Comparison of ENCODE assay signal across 20 cellular contexts in genomic region chr7:45151967-45152366, GRCh38. TPM values are rescaled to one million over a fixed set of nuclear protein-coding genes. Genes with fewer than 3 reads are reported as not detected.
DNase-seq lines count a peak whose midpoint lies in the region; TF ChIP-seq lines count a peak whose summit lies in the region.
"Had no signal": no experiment of that assay in that cellular context is flagged by ENCODE, and none has a peak within 500 bp of the region (broad histone marks: within the 10 kb centered on the region; RNA-seq: fewer than 3 reads in every experiment).

No MANE protein-coding gene starts in this region.

- peaks cover 0 to 3% (median 1%) of the 10 kb centered on the region in 4 donors for H3K4me1 Mint-ChIP-seq in CD4-positive, alpha-beta memory T cell

- WGBS in sigmoid colon, 2 donors, result 55 to 68% methylated on average over 3 of the region's 3 CpGs
- 59% methylated on average over 3 of the region's 3 CpGs for WGBS in esophagus muscularis mucosa
- WGBS in prostate gland, result 96% methylated on average over 3 of the region's 3 CpGs

- intact Hi-C loops in cardiac septum (cut with DNase I), result no loop called here
- intact Hi-C loops in left ventricle myocardium inferior (cut with micrococcal nuclease), result loop anchor here (5.0 kb wide), 1 partner anchor 115 kb away; no protein-coding TSS in a partner anchor
- intact Hi-C loops in sigmoid colon (cut with DNase I), result no loop called here
- intact Hi-C loops in esophagus muscularis mucosa (cut with DNase I), result loop anchor here (10.0 kb wide), 1 partner anchor 703 kb away; no protein-coding TSS in a partner anchor
- intact Hi-C loops in CD4-positive, alpha-beta memory T cell (cut with micrococcal nuclease), result no loop called here
- intact Hi-C loops in prostate gland (cut with DNase I), result loop anchor here (10.0 kb wide), 1 partner anchor 703 kb away; no protein-coding TSS in a partner anchor

- H3K36me3 Mint-ChIP-seq in CD4-positive, alpha-beta memory T cell, result no peaks in the 10 kb centered on the region

- TF ChIP-seq POLR2A in sigmoid colon (IDR thresholded peaks at IDR 0.05) (no peak), esophagus muscularis mucosa (IDR thresholded peaks at IDR 0.05; ENCODE audit: low read depth) (no peak), prostate gland (IDR thresholded peaks at IDR 0.05) (no peak)

- no peaks in the 10 kb centered on the region for H3K36me3 ChIP-seq in left ventricle myocardium inferior
- H3K36me3 ChIP-seq in WERI-Rb-1, result no peaks in the 10 kb centered on the region
- no peaks in the 10 kb centered on the region for H3K36me3 ChIP-seq in sigmoid colon
- H3K36me3 ChIP-seq in esophagus muscularis mucosa, result no peaks in the 10 kb centered on the region
- no peaks in the 10 kb centered on the region for H3K36me3 ChIP-seq in CD4-positive, alpha-beta memory T cell (ENCODE audit: insufficient read depth, low read length)
- no peaks in the 10 kb centered on the region for H3K36me3 ChIP-seq in prostate gland

- peak overlapping the region in 1 of 7 donors; percentile 29 for H3K27ac Mint-ChIP-seq in CD4-positive, alpha-beta memory T cell

- TF ChIP-seq EP300 in sigmoid colon (IDR thresholded peaks at IDR 0.05) (no peak), esophagus muscularis mucosa (IDR thresholded peaks at IDR 0.05) (no peak)

- peaks cover 7% of the 10 kb centered on the region for H3K4me1 ChIP-seq in left ventricle myocardium inferior
- no peaks in the 10 kb centered on the region for H3K4me1 ChIP-seq in sigmoid colon
- peaks cover 0 to 7% (median 5%) of the 10 kb centered on the region in 4 donors for H3K4me1 ChIP-seq in esophagus muscularis mucosa
- no peaks in the 10 kb centered on the region for H3K4me1 ChIP-seq in CD4-positive, alpha-beta memory T cell (ENCODE audit: insufficient read depth, low read length)
- H3K4me1 ChIP-seq in prostate gland (replicated peaks), result no peaks in the 10 kb centered on the region
- H3K4me1 ChIP-seq: Caco-2 had no signal

- peaks cover 10 to 32% of the 10 kb centered on the region in 2 donors for H3K27me3 Mint-ChIP-seq in CD4-positive, alpha-beta memory T cell

- POLR2A ChIA-PET in CD4-positive, alpha-beta memory T cell (lab: Charles Lee; ENCODE audit: partially characterized antibody), result interaction anchor here (0.7 kb wide), 1 partner anchor 109 kb away, joined by 3 read pairs; no protein-coding TSS in a partner anchor

- no peak overlapping the region for H3K4me3 Mint-ChIP-seq in CD4-positive, alpha-beta memory T cell

- no peak overlapping the region for H3K27ac ChIP-seq in left ventricle myocardium inferior (replicated peaks)
- H3K27ac ChIP-seq in WERI-Rb-1, result peak overlapping the region; percentile 68
- no peak overlapping the region for H3K27ac ChIP-seq in sigmoid colon
- H3K27ac ChIP-seq in esophagus muscularis mucosa (replicated peaks in 1 of 4), result no peak overlapping the region
- H3K27ac ChIP-seq in CD4-positive, alpha-beta memory T cell (ENCODE audit: low read depth, low read length), result no peak overlapping the region
- no peak overlapping the region for H3K27ac ChIP-seq in prostate gland
- H3K27ac ChIP-seq: 22Rv1, A549 had no signal

- CTCF ChIA-PET in CD4-positive, alpha-beta memory T cell (lab: Charles Lee; ENCODE audit: partially characterized antibody), result interaction anchor here (2.9 kb wide), 1 partner anchor 108 kb away, joined by 18 read pairs; no protein-coding TSS in a partner anchor

- TF ChIP-seq CTCF in left ventricle myocardium inferior (IDR thresholded peaks at IDR 0.05; ENCODE audit: borderline replicate concordance), result no peak
- TF ChIP-seq CTCF in WERI-Rb-1 (IDR thresholded peaks at IDR 0.05; ENCODE audit: low read depth, low read length), result no peak
- TF ChIP-seq CTCF in sigmoid colon (IDR thresholded peaks at IDR 0.05), result no peak
- TF ChIP-seq CTCF in esophagus muscularis mucosa (IDR thresholded peaks at IDR 0.05), result no peak
- no peak for TF ChIP-seq CTCF in prostate gland (IDR thresholded peaks at IDR 0.05)

- DNase-seq in cardiac septum (ENCODE audit: low spot score) (peak; percentile 57), left ventricle myocardium inferior (no peak), WERI-Rb-1 (peak; percentile 89), sigmoid colon (peak; percentile 17), esophagus muscularis mucosa (ENCODE audit: extremely low spot score) (no peak), prostate gland (ENCODE audit: low spot score) (no peak)
- DNase-seq in CD4-positive, alpha-beta memory T cell, result no peak
- DNase-seq: AML-193, DMS153, DMS79, GDM1, GOT3, H7, IMR-90 had no signal

- H3K27me3 ChIP-seq in left ventricle myocardium inferior (ENCODE audit: low read depth) (peaks cover 42% of the 10 kb centered on the region), WERI-Rb-1 (ENCODE audit: insufficient read depth, low read depth, severe bottlenecking) (no peaks in the 10 kb centered on the region), sigmoid colon (peaks cover 0 to 24% (median 4%) of the 10 kb centered on the region in 3 donors), esophagus muscularis mucosa (peaks cover 0 to 43% (median 0%) of the 10 kb centered on the region in 4 donors), prostate gland (replicated peaks; ENCODE audit: insufficient read depth) (no peaks in the 10 kb centered on the region)
- peaks cover 5% of the 10 kb centered on the region for H3K27me3 ChIP-seq in CD4-positive, alpha-beta memory T cell (ENCODE audit: insufficient read depth, low read length)

- H3K9me3 Mint-ChIP-seq in CD4-positive, alpha-beta memory T cell, result no peaks in the 10 kb centered on the region

- no peaks in the 10 kb centered on the region for H3K9me3 ChIP-seq in left ventricle myocardium inferior (replicated peaks)
- no peaks in the 10 kb centered on the region for H3K9me3 ChIP-seq in WERI-Rb-1 (ENCODE audit: severe bottlenecking)
- no peaks in the 10 kb centered on the region for H3K9me3 ChIP-seq in sigmoid colon
- H3K9me3 ChIP-seq in esophagus muscularis mucosa, result no peaks in the 10 kb centered on the region
- H3K9me3 ChIP-seq in CD4-positive, alpha-beta memory T cell (ENCODE audit: control insufficient read depth in 1 of 2, low read length in 2 of 2), result no peaks in the 10 kb centered on the region
- no peaks in the 10 kb centered on the region for H3K9me3 ChIP-seq in prostate gland
- H3K9me3 ChIP-seq: A549, Caco-2 had no signal

- H3K4me3 ChIP-seq in left ventricle myocardium inferior (no peak overlapping the region), WERI-Rb-1 (ENCODE audit: low read depth, low read length) (peak overlapping the region; percentile 24), sigmoid colon (no peak overlapping the region), esophagus muscularis mucosa (no peak overlapping the region), prostate gland (no peak overlapping the region)
- H3K4me3 ChIP-seq in CD4-positive, alpha-beta memory T cell (ENCODE audit: low read length in 2 of 2), result no peak overlapping the region
- H3K4me3 ChIP-seq: A549, K562 had no signal

RNA-seq across cellular contexts. Expression of gene RAMP3, which starts 5.6 kb away (rescaled TPM):
- total RNA-seq in cardiac septum (52.5 TPM), left ventricle myocardium inferior (30.7 TPM), sigmoid colon (10 to 100 TPM; 18.4 to 57.8 (median 33.7) TPM), esophagus muscularis mucosa (100 to 1,000 TPM in 2 of 4 donors, 10 to 100 TPM in 2; 30.7 to 112 (median 77.2) TPM), prostate gland (10 to 100 TPM; 35.8 to 43.5 TPM)
- polyA plus RNA-seq in sigmoid colon, result 10 to 100 TPM in 1 of 3 donors, 1 to 10 TPM in 2; 2.5 to 26.0 (median 4.8) TPM
- total RNA-seq in CD4-positive, alpha-beta memory T cell, result not detected
- 1 to 10 TPM in 1 of 2 donors, under 1 TPM in 1; 0.38 to 1.6 TPM for polyA plus RNA-seq in CD4-positive, alpha-beta memory T cell
- total RNA-seq: Caco-2, Daoy, IMR-90, K562 had no signal
- polyA plus RNA-seq: A549, BJ, IMR-90, K562 had no signal

RNA-seq across cellular contexts. Expression of gene TBRG4, which starts 40.5 kb away (rescaled TPM):
- total RNA-seq in cardiac septum, result 61.4 TPM
- 79.3 TPM for total RNA-seq in left ventricle myocardium inferior
- 10 to 100 TPM; 40.3 to 57.1 (median 46.8) TPM for total RNA-seq in sigmoid colon
- 10 to 100 TPM; 31.8 to 80.1 (median 44.6) TPM for polyA plus RNA-seq in sigmoid colon
- 10 to 100 TPM; 45.7 to 60.1 (median 53.7) TPM for total RNA-seq in esophagus muscularis mucosa
- total RNA-seq in CD4-positive, alpha-beta memory T cell, result 100 to 1,000 TPM; 103 to 129 TPM
- 10 to 100 TPM; 48.5 to 65.3 TPM for polyA plus RNA-seq in CD4-positive, alpha-beta memory T cell
- 10 to 100 TPM; 46.4 to 76.3 TPM for total RNA-seq in prostate gland

Comparison
In these comparisons a context has a peak if more than half of its experiments do, and no peak if none do; other contexts are left out.
1. DNase-seq: peak in cardiac septum (single experiment), WERI-Rb-1 (single experiment) and sigmoid colon (single experiment); none in left ventricle myocardium inferior (single experiment), esophagus muscularis mucosa (single experiment), CD4-positive, alpha-beta memory T cell (0 of 5) and prostate gland (single experiment).
2. intact Hi-C loops: an anchor here in left ventricle myocardium inferior (5.0 kb wide), esophagus muscularis mucosa (10.0 kb wide) and prostate gland (10.0 kb wide); none called in cardiac septum, sigmoid colon and CD4-positive, alpha-beta memory T cell.
3. RNA of gene RAMP3, which starts 5.6 kb away (total RNA-seq): 30.7 to 112 TPM in esophagus muscularis mucosa, 52.5 TPM in cardiac septum (single experiment), 35.8 to 43.5 TPM in prostate gland, 18.4 to 57.8 TPM in sigmoid colon and 30.7 TPM in left ventricle myocardium inferior (single experiment); not detected in CD4-positive, alpha-beta memory T cell; every median in the first group is over 10 times any median in the second.